In the genomic region with DNA sequence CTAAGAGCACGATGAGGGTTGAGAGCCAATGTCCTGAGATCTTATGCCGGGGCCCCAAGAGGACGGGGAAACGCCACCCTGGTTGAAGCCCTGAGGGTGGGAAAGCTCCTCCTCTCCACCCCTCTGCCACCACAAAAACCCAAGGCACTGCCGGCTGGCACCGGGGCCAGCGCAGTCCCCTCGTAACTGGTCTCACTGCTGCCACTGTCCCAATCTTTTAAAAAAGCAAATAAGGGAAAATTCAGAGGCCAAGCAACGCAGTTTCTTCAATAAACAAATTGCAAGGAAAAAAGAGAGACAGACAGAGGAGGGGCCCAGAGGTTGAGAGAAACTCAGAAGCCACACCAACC, we compare ENCODE assay signal across 13 cellular contexts. TPM values are rescaled to one million over a fixed set of nuclear protein-coding genes. Genes with fewer than 3 reads are reported as not detected.
DNase-seq lines count a peak whose midpoint lies in the region; ATAC-seq and TF ChIP-seq lines count a peak whose summit lies in the region.
"Had no signal": no experiment of that assay in that cellular context is flagged by ENCODE, and none has a peak within 500 bp of the region (broad histone marks: within the 10 kb centered on the region; RNA-seq: fewer than 3 reads in every experiment).

No MANE protein-coding gene starts in this region.

- peak overlapping the region; percentile 75 for H3K4me2 ChIP-seq in hepatocyte

- H3K4me1 ChIP-seq in cardiac muscle cell (ENCODE audit: low read depth), result peaks cover 6% of the 10 kb centered on the region
- peaks cover 4% of the 10 kb centered on the region for H3K4me1 ChIP-seq in hepatocyte (ENCODE audit: insufficient read depth)
- H3K4me1 ChIP-seq in testis, result no peaks in the 10 kb centered on the region

- H3K36me3 ChIP-seq in cardiac muscle cell, result no peaks in the 10 kb centered on the region
- no peaks in the 10 kb centered on the region for H3K36me3 ChIP-seq in SK-N-MC (ENCODE audit: insufficient read depth, low read length)
- no peaks in the 10 kb centered on the region for H3K36me3 ChIP-seq in hepatocyte (replicated peaks; ENCODE audit: insufficient read depth, low read depth)
- H3K36me3 ChIP-seq in testis (ENCODE audit: low read depth, missing control alignments), result no peaks in the 10 kb centered on the region
- H3K36me3 ChIP-seq: heart right ventricle, lower lobe of right lung had no signal

- no peak overlapping the region for H2AFZ ChIP-seq in hepatocyte

- H3K4me3 ChIP-seq in cardiac muscle cell, result peak overlapping the region; percentile 14
- H3K4me3 ChIP-seq in SK-N-MC, result peak overlapping the region; percentile 72
- no peak overlapping the region for H3K4me3 ChIP-seq in hepatocyte
- peak overlapping the region; percentile 34 to 38 for H3K4me3 ChIP-seq in testis
- H3K4me3 ChIP-seq: heart right ventricle had no signal

- no peaks in the 10 kb centered on the region for H3K79me2 ChIP-seq in hepatocyte

- H3K9ac ChIP-seq in SK-N-MC (ENCODE audit: insufficient read length), result no peak overlapping the region

- intact Hi-C loops in Right ventricle myocardium superior (cut with DNase I) (no loop called here), testis (cut with DNase I; ENCODE audit: low total_unique reads) (no loop called here)

- peaks cover 95% of the 10 kb centered on the region for H3K27me3 ChIP-seq in cardiac muscle cell
- peaks cover 71% of the 10 kb centered on the region for H3K27me3 ChIP-seq in hepatocyte
- no peaks in the 10 kb centered on the region for H3K27me3 ChIP-seq in testis

- no peaks in the 10 kb centered on the region for H3K9me2 ChIP-seq in hepatocyte (replicated peaks; ENCODE audit: insufficient read depth)

- H3K27ac ChIP-seq in cardiac muscle cell, result no peak overlapping the region
- H3K27ac ChIP-seq in SK-N-MC, result no peak overlapping the region
- H3K27ac ChIP-seq in hepatocyte, result no peak overlapping the region
- no peak overlapping the region for H3K27ac ChIP-seq in testis
- H3K27ac ChIP-seq: heart right ventricle, lower lobe of right lung had no signal

- no peak for TF ChIP-seq POLR2A in testis (IDR thresholded peaks at IDR 0.05)

- 27% methylated on average over 9 of the region's 9 CpGs for WGBS in hepatocyte (ENCODE audit: low lambda C conversion rate, missing lambda C conversion rate)
- 32 to 41% methylated on average over 5 to 9 of the region's 9 CpGs for WGBS in testis, 2 donors

- in situ Hi-C loops in KBM-7 (cut with MboI; ENCODE audit: low pct_unique_long_range_greater_than_20kb, low sequenced_read_pairs), result no loop called here

- no peaks in the 10 kb centered on the region for H4K20me1 ChIP-seq in hepatocyte (ENCODE audit: insufficient read depth, poor library complexity, severe bottlenecking)

- ATAC-seq in Right ventricle myocardium superior (ENCODE audit: poor library complexity) (no peak), HG02981 (IDR thresholded peaks at IDR 0.05; ENCODE audit: unreplicated experiment) (no peak)
- ATAC-seq: PC-3 had no signal

- DNase-seq in cardiac muscle cell (ENCODE audit: low read depth in 1 of 2, low spot score in 1 of 2) (no peak), Right ventricle myocardium superior (no peak), SK-N-MC (ENCODE audit: low read depth, low spot score) (no peak), hepatocyte (ENCODE audit: low spot score) (no peak), testis (no peak), KBM-7 (no peak), NAMALWA (ENCODE audit: low spot score) (no peak)
- DNase-seq: GDM1, heart right ventricle, PC-3 had no signal

- H3K9me3 ChIP-seq in cardiac muscle cell (ENCODE audit: low read depth) (no peaks in the 10 kb centered on the region), SK-N-MC (ENCODE audit: low read depth, low read length) (no peaks in the 10 kb centered on the region), hepatocyte (ENCODE audit: low read depth) (no peaks in the 10 kb centered on the region), testis (no peaks in the 10 kb centered on the region)
- H3K9me3 ChIP-seq: heart right ventricle, lower lobe of right lung had no signal

- no peak for TF ChIP-seq CTCF in cardiac muscle cell (IDR thresholded peaks at IDR 0.05; ENCODE audit: low read depth, low read length)
- TF ChIP-seq CTCF in hepatocyte (IDR thresholded peaks at IDR 0.05; ENCODE audit: poor library complexity), result no peak
- TF ChIP-seq CTCF in testis (IDR thresholded peaks at IDR 0.05), result no peak

RNA-seq across cellular contexts. Expression of a gene that starts 6.7 kb away (rescaled TPM):
- 0.95 and 6.1 TPM in 2 replicates for total RNA-seq in cardiac muscle cell
- 0.71 and 1.1 TPM in 2 replicates for polyA plus RNA-seq in cardiac muscle cell
- total RNA-seq in Right ventricle myocardium superior, result 0.65 TPM
- not detected in 2 replicates for total RNA-seq in hepatocyte
- polyA plus RNA-seq in hepatocyte, result 0.13 and 0.27 TPM in 2 replicates
- 10 to 100 TPM; 20.1 to 20.8 TPM for total RNA-seq in testis
- polyA plus RNA-seq in testis (ENCODE audit: insufficient read depth, low read depth, low replicate concordance), result 7.7 TPM

RNA-seq across cellular contexts. Expression of a gene that starts 19.8 kb away (rescaled TPM):
- total RNA-seq in cardiac muscle cell (44.6 and 44.7 TPM in 2 replicates), Right ventricle myocardium superior (4.6 TPM), hepatocyte (9.3 and 12.2 TPM in 2 replicates), testis (100 to 1,000 TPM; 204 to 216 TPM)
- polyA plus RNA-seq in cardiac muscle cell (49.9 and 55.9 TPM in 2 replicates), hepatocyte (14.2 and 17.8 TPM in 2 replicates), testis (ENCODE audit: insufficient read depth, low read depth, low replicate concordance) (97.1 TPM)

RNA-seq across cellular contexts. Expression of a gene that starts 40.4 kb away (rescaled TPM):
- total RNA-seq in cardiac muscle cell (0.83 and 0.85 TPM in 2 replicates), Right ventricle myocardium superior (not detected), hepatocyte (4.0 and 4.2 TPM in 2 replicates), testis (1 to 10 TPM; 1.4 to 2.0 TPM)
- polyA plus RNA-seq in cardiac muscle cell (0.76 and 1.3 TPM in 2 replicates), hepatocyte (1.4 and 4.3 TPM in 2 replicates), testis (ENCODE audit: insufficient read depth, low read depth, low replicate concordance) (0.95 TPM)
- total RNA-seq: heart right ventricle, lower lobe of right lung, PC-3 had no signal
- polyA plus RNA-seq: BJ, heart right ventricle had no signal
